Comparison of ENCODE assay signal across 8 cellular contexts in the genomic region with DNA sequence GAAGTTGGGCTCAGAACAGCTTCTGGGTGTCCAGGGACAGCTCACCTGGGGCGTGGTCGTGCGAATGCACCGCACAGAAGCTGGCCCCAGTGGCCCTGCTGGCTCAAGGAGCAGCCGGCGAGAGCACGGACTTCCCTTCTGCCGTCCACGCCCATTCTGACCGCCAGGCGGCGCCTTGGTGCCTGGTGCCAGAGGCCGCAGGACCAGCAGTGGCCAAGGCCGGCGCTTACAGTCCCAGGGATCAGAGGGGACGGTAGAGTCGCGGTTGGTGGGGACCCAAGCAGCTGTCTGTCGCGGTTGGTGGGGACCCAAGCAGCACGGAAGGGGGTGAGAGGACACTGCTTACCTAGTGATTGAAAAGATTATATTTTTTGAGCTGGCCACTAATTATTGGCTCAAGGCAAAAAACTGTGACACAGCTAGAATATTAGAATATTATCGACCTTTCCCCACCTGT. TPM values are rescaled to one million over a fixed set of nuclear protein-coding genes. Genes with fewer than 3 reads are reported as not detected.
DNase-seq lines count a peak whose midpoint lies in the region; ATAC-seq and TF ChIP-seq lines count a peak whose summit lies in the region.

No MANE protein-coding gene starts in this region.

- no peaks in the 10 kb centered on the region for H3K9me3 ChIP-seq in H9 (ENCODE audit: control insufficient read depth, low read depth, low read length)

- no peak overlapping the region for H3K23ac ChIP-seq in H9 (ENCODE audit: insufficient read length, low read depth, low read length)

- H3K79me1 ChIP-seq in H9 (ENCODE audit: insufficient read depth, low read depth, low read length, poor library complexity, severe bottlenecking), result no peaks in the 10 kb centered on the region

- H2BK12ac ChIP-seq in H9 (ENCODE audit: insufficient read length, low read depth, low read length), result no peak overlapping the region

- H3K9ac ChIP-seq in H9 (ENCODE audit: extremely low read depth, insufficient read length, low read length), result no peak overlapping the region

- H3K79me2 ChIP-seq in H9 (ENCODE audit: insufficient read depth, low read length), result no peaks in the 10 kb centered on the region

- H3K4me1 ChIP-seq in H9 (ENCODE audit: insufficient read depth, low read length), result no peaks in the 10 kb centered on the region

- no peak overlapping the region for H2BK5ac ChIP-seq in H9 (ENCODE audit: insufficient read length, low read length)

- H3K27me3 Mint-ChIP-seq in H9 (ENCODE audit: low read depth) (peaks cover 13% of the 10 kb centered on the region), progenitor cell of endocrine pancreas (peaks cover 19% of the 10 kb centered on the region)

- H3K36me3 Mint-ChIP-seq in H9 (ENCODE audit: insufficient read depth in 1 of 3, low read depth in 3 of 3) (no peaks in the 10 kb centered on the region), progenitor cell of endocrine pancreas (ENCODE audit: insufficient read depth) (no peaks in the 10 kb centered on the region)

- H3K4me3 Mint-ChIP-seq in H9 (no peak overlapping the region), progenitor cell of endocrine pancreas (ENCODE audit: low read depth) (no peak overlapping the region)

- H3K23me2 ChIP-seq in H9 (ENCODE audit: insufficient read length, low read depth, low read length, poor library complexity, severe bottlenecking), result peaks cover 2% of the 10 kb centered on the region

- H4K8ac ChIP-seq in H9 (replicated peaks; ENCODE audit: insufficient read length, low read depth, low read length), result no peak overlapping the region

- H2AFZ ChIP-seq in H9 (ENCODE audit: low read length), result no peak overlapping the region

- H4K5ac ChIP-seq in H9 (ENCODE audit: insufficient read length, low read depth, low read length), result no peak overlapping the region

- H3T11ph ChIP-seq in H9 (ENCODE audit: low read length), result no peak overlapping the region

- H3K27me3 ChIP-seq in H9 (ENCODE audit: insufficient read depth, low read length), result no peaks in the 10 kb centered on the region

- no peak overlapping the region for H3K18ac ChIP-seq in H9 (ENCODE audit: insufficient read length, low read depth, low read length)

- H3K27ac Mint-ChIP-seq in H9, result no peak overlapping the region
- no peak overlapping the region for H3K27ac Mint-ChIP-seq in progenitor cell of endocrine pancreas

- intact Hi-C loops in cardiac septum (cut with DNase I), result no loop called here

- H3K56ac ChIP-seq in H9 (ENCODE audit: insufficient read length, low read depth, low read length), result no peak overlapping the region

- H4K20me1 ChIP-seq in H9 (ENCODE audit: control insufficient read depth, insufficient read depth, insufficient read length), result no peaks in the 10 kb centered on the region

- ATAC-seq in GM19395 (IDR thresholded peaks at IDR 0.05; ENCODE audit: unreplicated experiment), result no peak
- ATAC-seq in GM21825 (IDR thresholded peaks at IDR 0.05; ENCODE audit: unreplicated experiment), result no peak

- no peak overlapping the region for H2BK120ac ChIP-seq in H9 (ENCODE audit: low read depth, low read length, poor library complexity, severe bottlenecking)

- H2BK20ac ChIP-seq in H9 (ENCODE audit: low read depth, low read length, poor library complexity, severe bottlenecking), result no peak overlapping the region

- no peak overlapping the region for H3K4ac ChIP-seq in H9 (ENCODE audit: low read depth, low read length)

- peak overlapping the region; percentile 7 for H3K4me2 ChIP-seq in H9 (ENCODE audit: insufficient read depth, insufficient read length, low read length)

- no CpG with 5 or more reads among the region's 22 CpGs for WGBS in H9 (ENCODE audit: extremely low coverage, insufficient read length, low lambda C conversion rate)

- H2AK5ac ChIP-seq in H9 (ENCODE audit: insufficient read length, low read length), result no peak overlapping the region

- no peak overlapping the region for H2BK15ac ChIP-seq in H9 (ENCODE audit: low read depth, low read length)

- peak; percentile 93 for DNase-seq in AG20443 (ENCODE audit: low spot score)
- DNase-seq in H9, result peak; percentile 95
- DNase-seq in SHP77 (lab: John Stamatoyannopoulos, UW), result peak; percentile 60 to 83
- DNase-seq in activated naive CD4-positive, alpha-beta T cell treated with Interleukin-2 at 50 U/mL for 16 hours, result peak; percentile 58
- DNase-seq in cardiac septum (ENCODE audit: low spot score), result peak; percentile 82
- DNase-seq in progenitor cell of endocrine pancreas (ENCODE audit: low spot score, unreplicated experiment), result peak; percentile 82

- H3K14ac ChIP-seq in H9 (ENCODE audit: insufficient read depth, low read length), result no peak overlapping the region

- TF ChIP-seq CTCF in H9 (conservative IDR thresholded peaks at IDR 0.05), result peak; percentile 93
- TF ChIP-seq CTCF in progenitor cell of endocrine pancreas (IDR thresholded peaks at IDR 0.05; ENCODE audit: unreplicated experiment), result peak; percentile 86

- H3K9me3 Mint-ChIP-seq in H9, result no peaks in the 10 kb centered on the region
- H3K9me3 Mint-ChIP-seq in progenitor cell of endocrine pancreas (ENCODE audit: low read depth), result no peaks in the 10 kb centered on the region

- no peak overlapping the region for H3K27ac ChIP-seq in H9 (ENCODE audit: insufficient read length, low read depth, low read length)

- H4K91ac ChIP-seq in H9 (ENCODE audit: insufficient read length, low read depth, low read length), result no peak overlapping the region

- H3K4me1 Mint-ChIP-seq in H9, result peaks cover 9 to 16% of the 10 kb centered on the region in 2 experiments
- no peaks in the 10 kb centered on the region for H3K4me1 Mint-ChIP-seq in progenitor cell of endocrine pancreas (ENCODE audit: low read depth)

RNA-seq across cellular contexts. Expression of a gene that starts 25.7 kb away (rescaled TPM):
- total RNA-seq in H9 (2021) (1.1 and 1.2 TPM in 2 replicates), cardiac septum (0.30 TPM), progenitor cell of endocrine pancreas (not detected in 2 replicates)
